In the genomic region with DNA sequence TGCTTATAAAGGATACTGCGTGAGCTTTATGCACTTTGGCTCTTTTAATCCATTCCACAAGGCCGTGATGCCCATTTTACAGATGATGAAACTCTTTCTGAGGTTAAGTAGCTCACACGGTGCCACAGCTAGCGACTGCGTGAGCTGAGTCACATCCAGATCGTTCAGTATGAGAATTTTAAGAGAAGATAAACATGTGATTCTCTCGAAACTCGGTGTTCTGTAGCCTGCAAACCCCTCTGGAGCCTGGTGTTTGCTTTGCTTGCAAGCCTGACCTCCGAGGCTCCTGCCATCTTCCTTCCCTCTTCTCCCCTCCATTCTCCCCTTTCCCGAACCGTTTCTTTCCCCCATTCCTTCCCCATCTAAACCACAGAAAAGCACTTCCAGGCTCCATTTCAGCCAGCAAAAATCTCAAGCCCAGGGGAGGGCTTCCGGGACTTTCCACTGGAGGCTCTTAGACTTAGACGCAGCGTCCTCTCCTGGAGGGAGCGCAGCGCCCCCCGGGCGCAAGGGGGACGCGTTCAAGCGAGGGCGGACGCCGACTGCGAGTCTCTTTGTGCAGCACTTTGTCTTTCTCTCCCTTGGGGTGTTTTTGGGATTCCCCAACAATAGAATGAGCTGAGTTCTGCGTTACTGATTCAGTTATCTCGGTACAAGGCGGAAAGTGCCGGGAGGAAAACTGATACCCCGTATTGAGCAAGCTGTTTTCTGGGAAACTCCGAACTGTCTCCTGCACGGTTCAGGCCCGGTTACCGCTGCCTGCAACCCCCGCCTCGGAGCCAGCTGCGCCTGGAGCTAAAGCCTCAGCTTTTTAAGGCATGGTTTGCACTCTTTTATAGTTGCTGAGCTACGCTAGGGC, we compare ENCODE assay signal across 8 cellular contexts. TPM values are rescaled to one million over a fixed set of nuclear protein-coding genes. Genes with fewer than 3 reads are reported as not detected.
A peak's percentile ranks its signal among the peaks of the same experiment; 100 is the strongest.
DNase-seq lines count a peak whose midpoint lies in the region; ATAC-seq and TF ChIP-seq lines count a peak whose summit lies in the region.

No MANE protein-coding gene starts in this region.

- peak overlapping the region; percentile 56 for H3K27ac Mint-ChIP-seq in endodermal cell

- ATAC-seq in GM21825 (IDR thresholded peaks at IDR 0.05; ENCODE audit: unreplicated experiment): peak; percentile 82

- H3K9me3 ChIP-seq in endodermal cell (ENCODE audit: control insufficient read depth, low read length) (no peaks in the 10 kb centered on the region), uterus (no peaks in the 10 kb centered on the region)

- no peak for TF ChIP-seq POLR2A in NB4 (IDR thresholded peaks at IDR 0.05; ENCODE audit: extremely low read depth, insufficient read length)
- TF ChIP-seq POLR2A in uterus (IDR thresholded peaks at IDR 0.05): no peak

- H3K4me1 ChIP-seq in endodermal cell (ENCODE audit: control insufficient read depth, insufficient read depth, low read length): no peaks in the 10 kb centered on the region
- H3K4me1 ChIP-seq in uterus: no peaks in the 10 kb centered on the region

- DNase-seq in activated CD4-positive, alpha-beta T cell treated with anti-CD3 and anti-CD28 coated beads for 48 hours: peak; percentile 48
- no peak for DNase-seq in activated CD4-positive, alpha-beta T cell treated with anti-CD3 and anti-CD28 coated beads for 1 hour
- DNase-seq in NB4 (ENCODE audit: low read depth): peak; percentile 69
- DNase-seq in endodermal cell: peak; percentile 81
- peak; percentile 67 for DNase-seq in myocyte (ENCODE audit: low read depth)
- peak; percentile 41 to 56 for DNase-seq in uterus
- DNase-seq in 8988T: no peak

- H3K36me3 ChIP-seq in endodermal cell (ENCODE audit: control insufficient read depth, insufficient read depth, low read length): no peaks in the 10 kb centered on the region
- H3K36me3 ChIP-seq in uterus: no peaks in the 10 kb centered on the region

- peaks cover 38% of the 10 kb centered on the region for H3K27me3 Mint-ChIP-seq in endodermal cell (ENCODE audit: insufficient read depth)

- no peak overlapping the region for H3K9ac ChIP-seq in endodermal cell (ENCODE audit: extremely low read depth, low read length, poor library complexity, severe bottlenecking)

- peak; percentile 66 for TF ChIP-seq CTCF in NB4 (IDR thresholded peaks at IDR 0.05; ENCODE audit: low read depth, low read length)
- TF ChIP-seq CTCF in endodermal cell (conservative IDR thresholded peaks at IDR 0.05): peak; percentile 72
- TF ChIP-seq CTCF in uterus (IDR thresholded peaks at IDR 0.05): peak; percentile 44 to 54 (median 52)

- H3K4me3 ChIP-seq in NB4 (ENCODE audit: low read depth, low read length) (peak overlapping the region; percentile 47), endodermal cell (ENCODE audit: low read length) (no peak overlapping the region), uterus (peak overlapping the region; percentile 5 to 23)

- H3K4me3 Mint-ChIP-seq in endodermal cell: peak overlapping the region; percentile 49

- intact Hi-C loops in uterus (cut with DNase I; ENCODE audit: low total_unique reads): no loop called here

- H3K4me1 Mint-ChIP-seq in endodermal cell: peaks cover 6% of the 10 kb centered on the region

- 85 to 89% methylated on average over 33 to 38 of the region's 38 CpGs for WGBS in endodermal cell (ENCODE audit: insufficient coverage in 1 of 2, insufficient read length in 1 of 2), 2 experiments

- H3K36me3 Mint-ChIP-seq in endodermal cell (ENCODE audit: low read depth): no peaks in the 10 kb centered on the region

- H3K27ac ChIP-seq in endodermal cell (ENCODE audit: low read depth, low read length): no peak overlapping the region
- H3K27ac ChIP-seq in uterus: peak overlapping the region; percentile 80

- H3K27me3 ChIP-seq in endodermal cell (ENCODE audit: control insufficient read depth, insufficient read depth, low read length, poor library complexity, severe bottlenecking) (no peaks in the 10 kb centered on the region), uterus (no peaks in the 10 kb centered on the region)

- no peaks in the 10 kb centered on the region for H3K9me3 Mint-ChIP-seq in endodermal cell

RNA-seq across cellular contexts. Expression of a gene that starts 38.0 kb away (rescaled TPM):
- total RNA-seq in endodermal cell: 1 to 10 TPM; 4.8 to 6.3 TPM
- 2.1 TPM for polyA plus RNA-seq in endodermal cell (2013, experiment 1 of 2)
- 3.1 TPM for polyA plus RNA-seq in endodermal cell (2013, experiment 2 of 2)
- 14.4 and 18.1 TPM in 2 replicates for total RNA-seq in myocyte
- 19.8 TPM for polyA plus RNA-seq in myocyte (2012)
- total RNA-seq in uterus: 100 to 1,000 TPM in 1 of 4 donors, 10 to 100 TPM in 3; 42.8 to 118 (median 54.5) TPM

Comparison
In these comparisons a context has a peak if more than half of its experiments do, and no peak if none do; other contexts are left out.
1. DNase-seq: peak in activated CD4-positive, alpha-beta T cell treated with anti-CD3 and anti-CD28 coated beads for 48 hours (single experiment), NB4 (single experiment), endodermal cell (single experiment), myocyte (single experiment) and uterus (2 of 2); none in activated CD4-positive, alpha-beta T cell treated with anti-CD3 and anti-CD28 coated beads for 1 hour (single experiment) and 8988T (single experiment).
2. Peak in every context shown above with its lines, with median percentiles within 50 percentile points of each other: CTCF ChIP-seq.